ENCODE assay signal across 1 cellular context in the genomic region with DNA sequence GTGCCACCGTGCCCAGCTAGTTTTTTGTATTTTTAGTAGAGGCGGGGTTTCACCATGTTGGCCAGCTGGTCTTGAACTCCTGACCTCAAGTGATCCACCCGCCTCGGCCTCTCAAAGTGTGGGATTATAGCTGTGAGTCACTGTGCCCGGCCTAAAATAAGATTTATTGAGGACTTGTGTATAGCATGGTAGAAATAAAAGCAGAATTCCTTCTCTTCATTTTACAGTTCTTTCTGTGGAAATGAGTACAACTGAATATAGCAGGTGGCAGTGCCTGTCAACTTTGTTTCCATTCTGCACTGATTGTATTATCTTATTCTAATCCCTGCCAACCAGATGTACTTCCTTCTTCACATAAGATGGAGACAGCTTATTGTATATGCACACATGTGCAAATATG.
TF ChIP-seq lines count a peak whose summit lies in the region.

No MANE protein-coding gene starts in this region.

TF ChIP-seq in HepG2, 621 proteins besides CTCF, POLR2A, EP300 and RAD21 (continued from another document):
- no peak for TF ChIP-seq SNAPC4 (CRISPR knock-in tag; IDR thresholded peaks at IDR 0.05)
TF ChIP-seq in HepG2: peak in this region for 0.
